In genomic region chr1:201955750-201956143, GRCh38 we compare ENCODE assay signal across 8 cellular contexts. TPM values are rescaled to one million over a fixed set of nuclear protein-coding genes. Genes with fewer than 3 reads are reported as not detected.
DNase-seq lines count a peak whose midpoint lies in the region; ATAC-seq and TF ChIP-seq lines count a peak whose summit lies in the region.

No MANE protein-coding gene starts in this region.

- DNase-seq in activated CD4-positive, alpha-beta T cell treated with anti-CD3 and anti-CD28 coated beads, Interleukin-2, amount 10 ng/mL, durations not matched to agents 7 days and 5 days = no peak
- DNase-seq in activated CD4-positive, alpha-beta T cell treated with anti-CD3 and anti-CD28 coated beads for 48 hours = no peak
- no peak for DNase-seq in activated B cell treated with CpG ODN at 0.5 μM for 24 hours
- no peak for DNase-seq in substantia nigra (lab: John Stamatoyannopoulos, UW)
- DNase-seq in T1000 (lab: John Stamatoyannopoulos, UW) = no peak
- no peak for DNase-seq in NAMALWA (ENCODE audit: low spot score)

- H3K9me3 Mint-ChIP-seq in activated CD4-positive, alpha-beta T cell treated with anti-CD3 and anti-CD28 coated beads, Interleukin-2, amount 10 ng/mL, durations not matched to agents 7 days and 5 days = no peaks in the 10 kb centered on the region
- H3K9me3 Mint-ChIP-seq in activated B cell treated with CpG ODN at 0.5 μM for 24 hours = no peaks in the 10 kb centered on the region

- CTCF ChIA-PET in activated CD4-positive, alpha-beta T cell treated with anti-CD3 and anti-CD28 coated beads, Interleukin-2, amount 10 ng/mL, durations not matched to agents 7 days and 5 days (lab: Charles Lee) = interaction anchor here (0.9 to 2.7 kb wide), 4 partner anchors 10 to 59 kb away, joined by 3 to 8 read pairs (median 7); partner anchors contain the start of genes LMOD1 and RNPEP
- CTCF ChIA-PET in activated B cell treated with CpG ODN at 0.5 μM for 24 hours (lab: Charles Lee) = no interaction called here

- TF ChIP-seq CTCF in activated B cell treated with CpG ODN at 0.5 μM for 24 hours (IDR thresholded peaks at IDR 0.05) = no peak

- peak overlapping the region; percentile 98 for H3K27ac Mint-ChIP-seq in activated CD4-positive, alpha-beta T cell treated with anti-CD3 and anti-CD28 coated beads, Interleukin-2, amount 10 ng/mL, durations not matched to agents 7 days and 5 days
- peak overlapping the region; percentile 97 for H3K27ac Mint-ChIP-seq in activated B cell treated with CpG ODN at 0.5 μM for 24 hours

- ATAC-seq in activated B cell treated with CpG ODN at 0.5 μM for 24 hours (ENCODE audit: low read depth) (peak; percentile 4), HG02970 (IDR thresholded peaks at IDR 0.05; ENCODE audit: low FRiP score, unreplicated experiment) (no peak)

- peak overlapping the region; percentile 92 for H3K4me3 Mint-ChIP-seq in activated CD4-positive, alpha-beta T cell treated with anti-CD3 and anti-CD28 coated beads, Interleukin-2, amount 10 ng/mL, durations not matched to agents 7 days and 5 days
- H3K4me3 Mint-ChIP-seq in activated B cell treated with CpG ODN at 0.5 μM for 24 hours = peak overlapping the region; percentile 98

- H3K27me3 Mint-ChIP-seq in activated CD4-positive, alpha-beta T cell treated with anti-CD3 and anti-CD28 coated beads, Interleukin-2, amount 10 ng/mL, durations not matched to agents 7 days and 5 days = no peaks in the 10 kb centered on the region
- H3K27me3 Mint-ChIP-seq in activated B cell treated with CpG ODN at 0.5 μM for 24 hours = no peaks in the 10 kb centered on the region

- H3K36me3 Mint-ChIP-seq in activated CD4-positive, alpha-beta T cell treated with anti-CD3 and anti-CD28 coated beads, Interleukin-2, amount 10 ng/mL, durations not matched to agents 7 days and 5 days (ENCODE audit: low read depth) = peaks cover 23% of the 10 kb centered on the region
- peaks cover 41% of the 10 kb centered on the region for H3K36me3 Mint-ChIP-seq in activated B cell treated with CpG ODN at 0.5 μM for 24 hours (ENCODE audit: low read depth)

- H3K27ac ChIP-seq in substantia nigra (ENCODE audit: low read depth, low read length, poor library complexity, severe bottlenecking) = peak overlapping the region; percentile 83

- POLR2A ChIA-PET in activated CD4-positive, alpha-beta T cell treated with anti-CD3 and anti-CD28 coated beads, Interleukin-2, amount 10 ng/mL, durations not matched to agents 7 days and 5 days (lab: Charles Lee) = no interaction called here
- POLR2A ChIA-PET in activated B cell treated with CpG ODN at 0.5 μM for 24 hours (lab: Charles Lee) = interaction anchor here (1.0 to 2.3 kb wide), 6 partner anchors 10 to 126 kb away, joined by 3 to 16 read pairs (median 6); partner anchors contain the start of genes LMOD1 and RNPEP

- H3K4me1 Mint-ChIP-seq in activated CD4-positive, alpha-beta T cell treated with anti-CD3 and anti-CD28 coated beads, Interleukin-2, amount 10 ng/mL, durations not matched to agents 7 days and 5 days = peaks cover 22% of the 10 kb centered on the region
- H3K4me1 Mint-ChIP-seq in activated B cell treated with CpG ODN at 0.5 μM for 24 hours = peaks cover 26% of the 10 kb centered on the region

- intact Hi-C loops in activated B cell treated with CpG ODN at 0.5 μM for 24 hours (cut with micrococcal nuclease) = loop anchor here (1.0 to 5.0 kb wide), 3 partner anchors 28 to 126 kb away; partner anchors contain the start of gene IPO9

- peak overlapping the region; percentile 100 for H3K4me3 ChIP-seq in iPS-11a (ENCODE audit: low read depth, low read length)

RNA-seq across cellular contexts. Expression of gene TIMM17A, which starts 0.4 kb away (rescaled TPM):
- total RNA-seq in activated CD4-positive, alpha-beta T cell treated with anti-CD3 and anti-CD28 coated beads, Interleukin-2, amount 10 ng/mL, durations not matched to agents 7 days and 5 days = 10 to 100 TPM; 42.8 to 45.1 TPM
- total RNA-seq in activated B cell treated with CpG ODN at 0.5 μM for 24 hours = 50.4 and 51.3 TPM in 2 replicates

RNA-seq across cellular contexts. Expression of gene LMOD1, which starts 9.4 kb away (rescaled TPM):
- not detected for total RNA-seq in activated CD4-positive, alpha-beta T cell treated with anti-CD3 and anti-CD28 coated beads, Interleukin-2, amount 10 ng/mL, durations not matched to agents 7 days and 5 days
- not detected in 2 replicates for total RNA-seq in activated B cell treated with CpG ODN at 0.5 μM for 24 hours

RNA-seq across cellular contexts. Expression of gene RNPEP, which starts 26.7 kb away (rescaled TPM):
- total RNA-seq in activated CD4-positive, alpha-beta T cell treated with anti-CD3 and anti-CD28 coated beads, Interleukin-2, amount 10 ng/mL, durations not matched to agents 7 days and 5 days = 10 to 100 TPM; 31.0 to 32.8 TPM
- 37.3 and 38.3 TPM in 2 replicates for total RNA-seq in activated B cell treated with CpG ODN at 0.5 μM for 24 hours

RNA-seq across cellular contexts. Expression of gene ELF3, which starts 54.6 kb away (rescaled TPM):
- total RNA-seq in activated CD4-positive, alpha-beta T cell treated with anti-CD3 and anti-CD28 coated beads, Interleukin-2, amount 10 ng/mL, durations not matched to agents 7 days and 5 days = under 1 TPM; 0.22 to 0.56 TPM
- 4.8 and 6.2 TPM in 2 replicates for total RNA-seq in activated B cell treated with CpG ODN at 0.5 μM for 24 hours
